ENCODE assay signal across 15 cellular contexts in genomic region chr21:46219591-46220239, GRCh38. TPM values are rescaled to one million over a fixed set of nuclear protein-coding genes. Genes with fewer than 3 reads are reported as not detected.
DNase-seq lines count a peak whose midpoint lies in the region; ATAC-seq and TF ChIP-seq lines count a peak whose summit lies in the region.
"Had no signal": no experiment of that assay in that cellular context is flagged by ENCODE, and none has a peak within 500 bp of the region (broad histone marks: within the 10 kb centered on the region; RNA-seq: fewer than 3 reads in every experiment).

No MANE protein-coding gene starts in this region.

- H3K9ac ChIP-seq in mesenchymal stem cell (ENCODE audit: low read length), result no peak overlapping the region

- CTCF ChIA-PET in activated CD8-positive, alpha-beta memory T cell treated with anti-CD3 and anti-CD28 coated beads, Interleukin-2, amount 10 ng/mL, durations not matched to agents 7 days and 5 days (lab: Charles Lee), result no interaction called here
- CTCF ChIA-PET in WTC11 (lab: Charles Lee), result no interaction called here

- no peak overlapping the region for H2AFZ ChIP-seq in mesenchymal stem cell (ENCODE audit: low read depth, low read length)

- ATAC-seq in activated CD8-positive, alpha-beta memory T cell treated with anti-CD3 and anti-CD28 coated beads, Interleukin-2, amount 10 ng/mL, durations not matched to agents 7 days and 5 days, result no peak
- ATAC-seq in WTC11 (no peak), right cardiac atrium (peak; percentile 7 to 16), HG03432 (IDR thresholded peaks at IDR 0.05; ENCODE audit: unreplicated experiment) (no peak), GM18498 (IDR thresholded peaks at IDR 0.05; ENCODE audit: unreplicated experiment) (no peak)
- ATAC-seq: activated T-cell treated with anti-CD3 and anti-CD28 coated beads, Interleukin-2, amount 50 U/mL, for 72 hours had no signal

- H3K4me3 Mint-ChIP-seq in activated CD8-positive, alpha-beta memory T cell treated with anti-CD3 and anti-CD28 coated beads, Interleukin-2, amount 10 ng/mL, durations not matched to agents 7 days and 5 days, result no peak overlapping the region
- H3K4me3 Mint-ChIP-seq in WTC11 (no peak overlapping the region), type B pancreatic cell (no peak overlapping the region)
- H3K4me3 Mint-ChIP-seq: activated T-cell treated with anti-CD3 and anti-CD28 coated beads, Interleukin-2, amount 50 U/mL, for 72 hours; immature natural killer cell had no signal

- H3K4me1 Mint-ChIP-seq in activated CD8-positive, alpha-beta memory T cell treated with anti-CD3 and anti-CD28 coated beads, Interleukin-2, amount 10 ng/mL, durations not matched to agents 7 days and 5 days, result no peaks in the 10 kb centered on the region
- H3K4me1 Mint-ChIP-seq in WTC11 (no peaks in the 10 kb centered on the region), type B pancreatic cell (ENCODE audit: unreplicated experiment) (peaks cover 4% of the 10 kb centered on the region)

- H3K18ac ChIP-seq in mesenchymal stem cell (ENCODE audit: low read depth in 1 of 2, low read length in 2 of 2), result no peak overlapping the region

- no peak overlapping the region for H4K91ac ChIP-seq in mesenchymal stem cell (ENCODE audit: low read length)

- POLR2A ChIA-PET in WTC11 (lab: Charles Lee), result no interaction called here

- no peak overlapping the region for H3K27ac Mint-ChIP-seq in activated CD8-positive, alpha-beta memory T cell treated with anti-CD3 and anti-CD28 coated beads, Interleukin-2, amount 10 ng/mL, durations not matched to agents 7 days and 5 days
- H3K27ac Mint-ChIP-seq in WTC11 (peak overlapping the region; percentile 64; the same call in 1 of the 2 replicates), type B pancreatic cell (peak overlapping the region; percentile 15)
- H3K27ac Mint-ChIP-seq: activated T-cell treated with anti-CD3 and anti-CD28 coated beads, Interleukin-2, amount 50 U/mL, for 72 hours had no signal

- no peak overlapping the region for H2AK5ac ChIP-seq in mesenchymal stem cell (ENCODE audit: low read length, severe bottlenecking)

- no peak for TF ChIP-seq CTCF in WTC11 (IDR thresholded peaks at IDR 0.05)
- TF ChIP-seq CTCF in type B pancreatic cell (conservative IDR thresholded peaks at IDR 0.05), result no peak

- H2BK5ac ChIP-seq in mesenchymal stem cell (ENCODE audit: low read depth, low read length, poor library complexity, severe bottlenecking), result no peak overlapping the region

- H2BK12ac ChIP-seq in mesenchymal stem cell (ENCODE audit: low read length in 2 of 2), result no peak overlapping the region

- H3K36me3 Mint-ChIP-seq in activated CD8-positive, alpha-beta memory T cell treated with anti-CD3 and anti-CD28 coated beads, Interleukin-2, amount 10 ng/mL, durations not matched to agents 7 days and 5 days, result no peaks in the 10 kb centered on the region
- H3K36me3 Mint-ChIP-seq in WTC11, result peaks cover 37% of the 10 kb centered on the region
- peaks cover 5% of the 10 kb centered on the region for H3K36me3 Mint-ChIP-seq in type B pancreatic cell

- no peak overlapping the region for H3K14ac ChIP-seq in mesenchymal stem cell (ENCODE audit: low read length in 2 of 2)

- H3K36me3 ChIP-seq in mesenchymal stem cell (ENCODE audit: control insufficient read depth in 1 of 2, insufficient read depth in 2 of 2, low read depth in 1 of 2, low read length in 2 of 2), result peaks cover 72 to 73% of the 10 kb centered on the region in 2 experiments

- H4K8ac ChIP-seq in mesenchymal stem cell (ENCODE audit: low read length), result no peak overlapping the region

- H3K79me1 ChIP-seq in mesenchymal stem cell (replicated peaks; ENCODE audit: low read length, poor library complexity, severe bottlenecking), result peaks cover 41% of the 10 kb centered on the region

- no peak overlapping the region for H3K4ac ChIP-seq in mesenchymal stem cell (ENCODE audit: low read depth in 1 of 2, low read length in 2 of 2)

- no peaks in the 10 kb centered on the region for H3K9me3 Mint-ChIP-seq in activated CD8-positive, alpha-beta memory T cell treated with anti-CD3 and anti-CD28 coated beads, Interleukin-2, amount 10 ng/mL, durations not matched to agents 7 days and 5 days (ENCODE audit: low read depth)
- H3K9me3 Mint-ChIP-seq in WTC11 (no peaks in the 10 kb centered on the region), type B pancreatic cell (no peaks in the 10 kb centered on the region)
- H3K9me3 Mint-ChIP-seq: activated T-cell treated with anti-CD3 and anti-CD28 coated beads, Interleukin-2, amount 50 U/mL, for 72 hours; immature natural killer cell had no signal

- no peaks in the 10 kb centered on the region for H3K9me3 ChIP-seq in right cardiac atrium (ENCODE audit: control insufficient read depth, low read length)
- no peaks in the 10 kb centered on the region for H3K9me3 ChIP-seq in mesenchymal stem cell (ENCODE audit: control insufficient read depth, low read length)

- intact Hi-C loops in right cardiac atrium (cut with DNase I), result loop anchor here in 3 of 4 donors (10.0 kb wide), 2 partner anchors 55 to 65 kb away; partner anchors contain the start of gene FTCD (in 2 of the 3)

- H3K23ac ChIP-seq in mesenchymal stem cell (ENCODE audit: low read length in 2 of 2), result no peak overlapping the region

- no peak overlapping the region for H3K4me2 ChIP-seq in mesenchymal stem cell (ENCODE audit: low read length, poor library complexity, severe bottlenecking)

- no peaks in the 10 kb centered on the region for H3K27me3 Mint-ChIP-seq in activated CD8-positive, alpha-beta memory T cell treated with anti-CD3 and anti-CD28 coated beads, Interleukin-2, amount 10 ng/mL, durations not matched to agents 7 days and 5 days
- H3K27me3 Mint-ChIP-seq in WTC11 (ENCODE audit: low read depth) (no peaks in the 10 kb centered on the region), type B pancreatic cell (no peaks in the 10 kb centered on the region)

- peak; percentile 31 for DNase-seq in activated CD8-positive, alpha-beta memory T cell treated with anti-CD3 and anti-CD28 coated beads, Interleukin-2, amount 10 ng/mL, durations not matched to agents 7 days and 5 days
- no peak for DNase-seq in activated CD8-positive, alpha-beta memory T cell treated with anti-CD3 and anti-CD28 coated beads, Interleukin-2, amount 50 U/mL, for 4 hours
- no peak for DNase-seq in WTC11 (ENCODE audit: low spot score)
- DNase-seq in right cardiac atrium, result peak in 2 of 3 donors; percentile 79 to 86
- no peak for DNase-seq in type B pancreatic cell (ENCODE audit: extremely low spot score, unreplicated experiment)
- no peak for DNase-seq in mesenchymal stem cell
- DNase-seq: ACHN; activated CD4-positive, alpha-beta T cell treated with anti-CD3 and anti-CD28 coated beads, Interleukin-2, amount 50 U/mL, for 48 hours; activated T-cell treated with anti-CD3 and anti-CD28 coated beads, Interleukin-2, amount 50 U/mL, for 72 hours; cerebellar nuclear complex; immature natural killer cell; NCI-H1048; NCI-H526 had no signal

- H2BK120ac ChIP-seq in mesenchymal stem cell (ENCODE audit: low read depth, low read length), result no peak overlapping the region

- no peaks in the 10 kb centered on the region for H3K27me3 ChIP-seq in right cardiac atrium (ENCODE audit: control insufficient read depth, insufficient read depth)
- no peaks in the 10 kb centered on the region for H3K27me3 ChIP-seq in mesenchymal stem cell (ENCODE audit: control insufficient read depth in 1 of 2, insufficient read depth in 1 of 2, low read length in 2 of 2)

- H3K4me1 ChIP-seq in right cardiac atrium (ENCODE audit: control insufficient read depth, insufficient read depth, low read length) (peaks cover 2% of the 10 kb centered on the region), mesenchymal stem cell (ENCODE audit: control insufficient read depth, insufficient read depth, low read depth, low read length) (peaks cover 8% of the 10 kb centered on the region)

- H3K27ac ChIP-seq in right cardiac atrium (ENCODE audit: low read length) (no peak overlapping the region), mesenchymal stem cell (ENCODE audit: low read length, poor library complexity, severe bottlenecking) (no peak overlapping the region)

- H2BK15ac ChIP-seq in mesenchymal stem cell (ENCODE audit: low read depth, poor library complexity, severe bottlenecking), result no peak overlapping the region

- 64% methylated on average over 13 of the region's 13 CpGs for WGBS in right cardiac atrium
- 81% methylated on average over 13 of the region's 13 CpGs for WGBS in mesenchymal stem cell

- H3K4me3 ChIP-seq in right cardiac atrium (ENCODE audit: low read length), result no peak overlapping the region
- no peak overlapping the region for H3K4me3 ChIP-seq in mesenchymal stem cell (ENCODE audit: insufficient read depth in 1 of 2, low read depth in 1 of 2, low read length in 2 of 2)

TF ChIP-seq in WTC11, 78 proteins besides CTCF, POLR2A, EP300 and RAD21:
- TF ChIP-seq PRRX2 (CRISPR knock-in tag; IDR thresholded peaks at IDR 0.05) (no peak), ZBTB21 (CRISPR knock-in tag; IDR thresholded peaks at IDR 0.05; ENCODE audit: borderline replicate concordance) (no peak), ERG (CRISPR knock-in tag; IDR thresholded peaks at IDR 0.05) (no peak), CREM (CRISPR knock-in tag; IDR thresholded peaks at IDR 0.05) (no peak)
TF ChIP-seq in WTC11: peak in this region for 0.

RNA-seq across cellular contexts. Expression of gene LSS, which starts 8.9 kb away (rescaled TPM):
- 10 to 100 TPM; 44.9 to 49.5 TPM for total RNA-seq in activated CD8-positive, alpha-beta memory T cell treated with anti-CD3 and anti-CD28 coated beads, Interleukin-2, amount 10 ng/mL, durations not matched to agents 7 days and 5 days
- 79.9 to 101 TPM (median 92.6 TPM) in 3 replicates for total RNA-seq in WTC11 (2021)
- 10 to 100 TPM; 55.0 to 91.9 (median 79.7) TPM for total RNA-seq in right cardiac atrium
- polyA plus RNA-seq in right cardiac atrium, result 34.1 TPM
- total RNA-seq in type B pancreatic cell (ENCODE audit: low replicate concordance), result 60.7 and 70.2 TPM in 2 replicates
- 120 TPM for polyA plus RNA-seq in mesenchymal stem cell (2013, experiment 1 of 2)
- polyA plus RNA-seq in mesenchymal stem cell (2013, experiment 2 of 2), result 119 TPM

RNA-seq across cellular contexts. Expression of gene SPATC1L, which starts 35.5 kb away (rescaled TPM):
- total RNA-seq in activated CD8-positive, alpha-beta memory T cell treated with anti-CD3 and anti-CD28 coated beads, Interleukin-2, amount 10 ng/mL, durations not matched to agents 7 days and 5 days, result 1 to 10 TPM; 4.2 to 4.8 TPM
- total RNA-seq in WTC11 (2021) (56.5 to 61.7 TPM (median 57.6 TPM) in 3 replicates), right cardiac atrium (10 to 100 TPM in 3 of 4 donors, 1 to 10 TPM in 1; 8.8 to 12.0 (median 11.6) TPM), type B pancreatic cell (ENCODE audit: low replicate concordance) (18.5 and 24.7 TPM in 2 replicates)
- polyA plus RNA-seq in right cardiac atrium, result 10.3 TPM
- polyA plus RNA-seq in mesenchymal stem cell (2013, experiment 1 of 2), result 39.1 TPM
- polyA plus RNA-seq in mesenchymal stem cell (2013, experiment 2 of 2), result 40.8 TPM

Comparison
In these comparisons a context has a peak if more than half of its experiments do, and no peak if none do; other contexts are left out.
1. DNase-seq: peak in activated CD8-positive, alpha-beta memory T cell treated with anti-CD3 and anti-CD28 coated beads, Interleukin-2, amount 10 ng/mL, durations not matched to agents 7 days and 5 days (single experiment) and right cardiac atrium (2 of 3); none in activated CD8-positive, alpha-beta memory T cell treated with anti-CD3 and anti-CD28 coated beads, Interleukin-2, amount 50 U/mL, for 4 hours (single experiment), WTC11 (single experiment), type B pancreatic cell (single experiment) and mesenchymal stem cell (single experiment).
2. ATAC-seq: peak in right cardiac atrium (2 of 2); none in activated CD8-positive, alpha-beta memory T cell treated with anti-CD3 and anti-CD28 coated beads, Interleukin-2, amount 10 ng/mL, durations not matched to agents 7 days and 5 days (single experiment), WTC11 (single experiment), HG03432 (single experiment) and GM18498 (single experiment).